Comparison of ENCODE assay signal across 22 cellular contexts in the genomic region with DNA sequence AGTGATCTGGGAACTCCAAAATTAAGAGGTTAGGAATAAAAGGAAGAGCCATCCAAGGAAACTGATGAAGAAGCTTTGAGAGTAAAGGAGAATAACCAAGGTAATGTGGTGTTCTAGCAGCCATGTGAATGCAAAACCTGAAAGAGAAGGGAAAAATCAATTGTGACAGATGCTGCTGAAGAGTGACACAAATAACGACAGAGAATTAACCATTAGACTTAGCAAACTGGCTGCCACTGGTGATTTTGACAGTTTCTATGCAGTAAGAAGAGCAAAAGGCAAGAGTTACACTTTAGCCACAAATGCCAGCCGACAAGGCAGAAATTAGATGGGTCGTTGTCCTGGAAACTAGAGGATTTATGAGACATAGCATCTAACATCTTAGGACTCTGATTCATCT. TPM values are rescaled to one million over a fixed set of nuclear protein-coding genes. Genes with fewer than 3 reads are reported as not detected.
DNase-seq lines count a peak whose midpoint lies in the region; TF ChIP-seq lines count a peak whose summit lies in the region.
"Had no signal": no experiment of that assay in that cellular context is flagged by ENCODE, and none has a peak within 500 bp of the region (broad histone marks: within the 10 kb centered on the region; RNA-seq: fewer than 3 reads in every experiment).

No MANE protein-coding gene starts in this region.

- H3K9me3 Mint-ChIP-seq in Caco-2 (ENCODE audit: unreplicated experiment) (no peaks in the 10 kb centered on the region), CD14-positive monocyte (no peaks in the 10 kb centered on the region)
- H3K9me3 Mint-ChIP-seq: GM23338, H9 had no signal

- POLR2A ChIA-PET in Caco-2 (lab: Charles Lee) = no interaction called here

- peaks cover 17% of the 10 kb centered on the region for H3K4me1 Mint-ChIP-seq in Caco-2 (ENCODE audit: low read depth, unreplicated experiment)
- peaks cover 14% of the 10 kb centered on the region for H3K4me1 Mint-ChIP-seq in CD14-positive monocyte
- H3K4me1 Mint-ChIP-seq: GM23338, H9 had no signal

- no peaks in the 10 kb centered on the region for H3K79me2 ChIP-seq in hepatocyte

- H2AFZ ChIP-seq in hepatocyte = no peak overlapping the region
- H2AFZ ChIP-seq: GM23338 had no signal

- no peak overlapping the region for H3K4me3 ChIP-seq in ascending aorta
- H3K4me3 ChIP-seq in hepatocyte = no peak overlapping the region
- no peak overlapping the region for H3K4me3 ChIP-seq in Caco-2 (ENCODE audit: low read depth, low read length)
- no peak overlapping the region for H3K4me3 ChIP-seq in left ventricle myocardium inferior
- H3K4me3 ChIP-seq: A549; BLaER1 treated with 17β-estradiol and CSF1 and Interleukin-3, amounts not matched to agents 10 nM and 100 nM; GM12878; GM23338 had no signal

- intact Hi-C loops in ascending aorta (cut with DNase I) (no loop called here), Caco-2 (cut with micrococcal nuclease; ENCODE audit: unreplicated experiment) (loop anchor here (10.0 kb wide), 1 partner anchor 428 kb away; no protein-coding TSS in a partner anchor), CD14-positive monocyte (cut with micrococcal nuclease) (loop anchor here in 1 of 2 donors (5.0 kb wide), 1 partner anchor 55 kb away; no protein-coding TSS in a partner anchor), left ventricle myocardium inferior (cut with micrococcal nuclease) (loop anchor here (10.0 kb wide), 1 partner anchor 58 kb away; no protein-coding TSS in a partner anchor)

- H3K36me3 ChIP-seq in ascending aorta (peaks cover 0 to 12% of the 10 kb centered on the region in 2 donors), hepatocyte (replicated peaks; ENCODE audit: insufficient read depth, low read depth) (no peaks in the 10 kb centered on the region), Caco-2 (ENCODE audit: control insufficient read depth, insufficient read depth, low read length) (peaks cover 1% of the 10 kb centered on the region; the same call in 1 of the 2 replicates), left ventricle myocardium inferior (peaks cover 9% of the 10 kb centered on the region)
- H3K36me3 ChIP-seq: BE2C had no signal

- H3K27me3 ChIP-seq in ascending aorta (no peaks in the 10 kb centered on the region), hepatocyte (no peaks in the 10 kb centered on the region), Caco-2 (replicated peaks; ENCODE audit: control insufficient read depth, insufficient read depth, low read length) (no peaks in the 10 kb centered on the region), left ventricle myocardium inferior (ENCODE audit: low read depth) (no peaks in the 10 kb centered on the region)
- H3K27me3 ChIP-seq: BLaER1 treated with 17β-estradiol and CSF1 and Interleukin-3, amounts not matched to agents 10 nM and 100 nM had no signal

- no peaks in the 10 kb centered on the region for H3K9me3 ChIP-seq in ascending aorta
- H3K9me3 ChIP-seq in hepatocyte (ENCODE audit: low read depth) = no peaks in the 10 kb centered on the region
- H3K9me3 ChIP-seq in Caco-2 = no peaks in the 10 kb centered on the region
- no peaks in the 10 kb centered on the region for H3K9me3 ChIP-seq in left ventricle myocardium inferior (replicated peaks)
- H3K9me3 ChIP-seq: A549; BE2C; BLaER1 treated with 17β-estradiol and CSF1 and Interleukin-3, amounts not matched to agents 10 nM and 100 nM had no signal

- no peaks in the 10 kb centered on the region for H3K27me3 Mint-ChIP-seq in Caco-2 (ENCODE audit: insufficient read depth, unreplicated experiment)
- H3K27me3 Mint-ChIP-seq in CD14-positive monocyte (ENCODE audit: low read depth in 3 of 3) = no peaks in the 10 kb centered on the region
- H3K27me3 Mint-ChIP-seq: CD4-positive, alpha-beta memory T cell had no signal

- peak; percentile 10 for DNase-seq in A172 (ENCODE audit: low spot score)
- DNase-seq in ascending aorta (ENCODE audit: low spot score in 2 of 2) = no peak
- peak; percentile 14 for DNase-seq in hepatocyte (ENCODE audit: low spot score)
- DNase-seq in substantia nigra (lab: John Stamatoyannopoulos, UW) = no peak
- DNase-seq in Caco-2 = no peak
- DNase-seq in CD14-positive monocyte (ENCODE audit: low spot score) = no peak
- no peak for DNase-seq in mucosa of gallbladder (ENCODE audit: low spot score)
- DNase-seq in left ventricle myocardium inferior = no peak
- DNase-seq: ACHN; AML-193; BE2C; CD4-positive, alpha-beta memory T cell; DMS 273 treated with DMSO at 0.1 percent for 48 hours; DMS79; EL; GDM1; H9 had no signal

- H3K4me1 ChIP-seq in ascending aorta = peaks cover 6 to 13% of the 10 kb centered on the region in 2 donors
- H3K4me1 ChIP-seq in hepatocyte (ENCODE audit: insufficient read depth) = no peaks in the 10 kb centered on the region
- no peaks in the 10 kb centered on the region for H3K4me1 ChIP-seq in Caco-2
- H3K4me1 ChIP-seq in left ventricle myocardium inferior = peaks cover 13% of the 10 kb centered on the region
- H3K4me1 ChIP-seq: A549, BE2C had no signal

- no peaks in the 10 kb centered on the region for H3K9me2 ChIP-seq in hepatocyte (replicated peaks; ENCODE audit: insufficient read depth)

- peak overlapping the region; percentile 19 to 39 for H3K27ac ChIP-seq in ascending aorta
- H3K27ac ChIP-seq in hepatocyte = no peak overlapping the region
- H3K27ac ChIP-seq in substantia nigra (ENCODE audit: low read depth, low read length, poor library complexity, severe bottlenecking) = peak overlapping the region; percentile 43
- no peak overlapping the region for H3K27ac ChIP-seq in left ventricle myocardium inferior (replicated peaks)
- H3K27ac ChIP-seq: 22Rv1; A549; BLaER1 treated with 17β-estradiol and CSF1 and Interleukin-3, amounts not matched to agents 10 nM and 100 nM had no signal

- H3K4me2 ChIP-seq in hepatocyte = no peak overlapping the region
- H3K4me2 ChIP-seq: A549; BLaER1 treated with 17β-estradiol and CSF1 and Interleukin-3, amounts not matched to agents 10 nM and 100 nM; GM23338 had no signal

- H3K4me3 Mint-ChIP-seq in Caco-2 (ENCODE audit: unreplicated experiment) = no peak overlapping the region
- no peak overlapping the region for H3K4me3 Mint-ChIP-seq in CD14-positive monocyte
- H3K4me3 Mint-ChIP-seq: CD4-positive, alpha-beta memory T cell; GM23338; H9 had no signal

- WGBS in hepatocyte (ENCODE audit: low lambda C conversion rate, missing lambda C conversion rate) = 86% methylated on average over 3 of the region's 3 CpGs

- H3K27ac Mint-ChIP-seq in Caco-2 (ENCODE audit: unreplicated experiment) = no peak overlapping the region
- peak overlapping the region in 1 of 7 donors; percentile 0 for H3K27ac Mint-ChIP-seq in CD14-positive monocyte
- H3K27ac Mint-ChIP-seq: CD4-positive, alpha-beta memory T cell; GM23338; H9 had no signal

- TF ChIP-seq CTCF in ascending aorta (IDR thresholded peaks at IDR 0.05) = no peak
- no peak for TF ChIP-seq CTCF in hepatocyte (IDR thresholded peaks at IDR 0.05; ENCODE audit: poor library complexity)
- TF ChIP-seq CTCF in Caco-2 (IDR thresholded peaks at IDR 0.05; ENCODE audit: insufficient read depth in 1 of 2, low read depth in 1 of 2, low read length in 1 of 2, severe bottlenecking in 1 of 2, unreplicated experiment in 1 of 2) = no peak
- TF ChIP-seq CTCF in CD14-positive monocyte (IDR thresholded peaks at IDR 0.05) = no peak
- TF ChIP-seq CTCF in left ventricle myocardium inferior (IDR thresholded peaks at IDR 0.05; ENCODE audit: borderline replicate concordance) = no peak

- BruUV-seq in Caco-2 (replicated peaks; lab: Mats Ljungman, UMichigan) = no TSS peak

- H4K20me1 ChIP-seq in hepatocyte (ENCODE audit: insufficient read depth, poor library complexity, severe bottlenecking) = no peaks in the 10 kb centered on the region
- H4K20me1 ChIP-seq: BLaER1 treated with 17β-estradiol and CSF1 and Interleukin-3, amounts not matched to agents 10 nM and 100 nM had no signal

- CTCF ChIA-PET in Caco-2 (lab: Charles Lee) = no interaction called here

- H3K36me3 Mint-ChIP-seq in Caco-2 (ENCODE audit: insufficient read depth, unreplicated experiment) = peaks cover 18% of the 10 kb centered on the region
- H3K36me3 Mint-ChIP-seq in CD14-positive monocyte = peaks cover 62 to 80% of the 10 kb centered on the region in 2 donors
- H3K36me3 Mint-ChIP-seq: CD4-positive, alpha-beta memory T cell had no signal

RNA-seq across cellular contexts. Expression of gene TMEM144, which starts 13.1 kb away (rescaled TPM):
- total RNA-seq in A172 (2014; rRNA removed; shearing (Covaris generic)) = 5.4 and 7.4 TPM in 2 replicates
- total RNA-seq in ascending aorta (4.0 TPM), hepatocyte (58.9 and 68.5 TPM in 2 replicates), Caco-2 (2022) (15.5 and 17.9 TPM in 2 replicates), mucosa of gallbladder (18.3 TPM), left ventricle myocardium inferior (11.4 TPM)
- polyA plus RNA-seq in hepatocyte (17.5 and 18.4 TPM in 2 replicates), CD14-positive monocyte (1 to 10 TPM; 1.0 to 1.5 TPM)
- polyA plus RNA-seq: CD4-positive, alpha-beta memory T cell had no signal

RNA-seq across cellular contexts. Expression of gene GASK1B, which starts 24.4 kb away (rescaled TPM):
- total RNA-seq in A172 (2014; rRNA removed; shearing (Covaris generic)) = 217 and 238 TPM in 2 replicates
- 69.7 TPM for total RNA-seq in ascending aorta
- total RNA-seq in hepatocyte = 88.8 and 89.8 TPM in 2 replicates
- 27.2 and 30.9 TPM in 2 replicates for polyA plus RNA-seq in hepatocyte
- 42.5 and 48.5 TPM in 2 replicates for total RNA-seq in Caco-2 (2022)
- polyA plus RNA-seq in CD14-positive monocyte = 100 to 1,000 TPM in 1 of 2 donors, 10 to 100 TPM in 1; 82.2 to 106 TPM
- 27.0 TPM for total RNA-seq in mucosa of gallbladder
- 61.9 TPM for total RNA-seq in left ventricle myocardium inferior
- total RNA-seq: GM23338, H9 had no signal
- polyA plus RNA-seq: CD4-positive, alpha-beta memory T cell; GM23338 had no signal

Comparison
In these comparisons a context has a peak if more than half of its experiments do, and no peak if none do; other contexts are left out.
1. DNase-seq: peak in A172 (single experiment) and hepatocyte (single experiment); none in ascending aorta (0 of 2), substantia nigra (0 of 49), Caco-2 (0 of 2), CD14-positive monocyte (single experiment), mucosa of gallbladder (single experiment) and left ventricle myocardium inferior (single experiment).
2. H3K27ac ChIP-seq: peak in ascending aorta (2 of 2) and substantia nigra (single experiment); none in hepatocyte (single experiment) and left ventricle myocardium inferior (single experiment).